Comparison of ENCODE assay signal across 17 cellular contexts in the genomic region with DNA sequence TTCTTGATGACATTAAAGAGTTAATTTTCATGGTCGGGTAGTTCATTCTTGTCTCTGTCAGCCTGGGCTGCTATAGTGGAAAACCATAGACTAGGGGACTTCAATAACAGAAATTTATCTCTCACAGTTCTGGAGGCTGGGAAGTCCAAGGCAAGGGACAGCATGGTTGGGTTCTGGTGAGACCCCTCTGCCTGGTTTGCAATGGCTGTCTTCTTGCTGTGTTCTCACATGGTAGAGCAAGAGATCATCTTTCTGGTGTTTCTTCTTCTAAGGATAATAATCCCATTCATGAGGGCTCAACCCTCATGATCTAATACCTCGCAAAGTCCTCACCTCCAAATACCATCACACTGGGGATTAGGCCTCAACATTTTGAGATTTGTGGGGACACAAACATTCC. TPM values are rescaled to one million over a fixed set of nuclear protein-coding genes. Genes with fewer than 3 reads are reported as not detected.
A peak's percentile ranks its signal among the peaks of the same experiment; 100 is the strongest.
DNase-seq lines count a peak whose midpoint lies in the region; ATAC-seq and TF ChIP-seq lines count a peak whose summit lies in the region.
"Had no signal": no experiment of that assay in that cellular context is flagged by ENCODE, and none has a peak within 500 bp of the region (broad histone marks: within the 10 kb centered on the region; RNA-seq: fewer than 3 reads in every experiment).

No MANE protein-coding gene starts in this region.

- DNase-seq in activated CD4-positive, alpha-beta T cell treated with anti-CD3 and anti-CD28 coated beads for 36 hours = no peak
- no peak for DNase-seq in activated CD4-positive, alpha-beta T cell treated with anti-CD3 and anti-CD28 coated beads, Interleukin-2, amount 50 U/mL, for 4 hours
- DNase-seq in HL-60 (ENCODE audit: low read depth in 1 of 2, low spot score in 1 of 2) = no peak
- peak; percentile 49 for DNase-seq in activated CD8-positive, alpha-beta memory T cell treated with anti-CD3 and anti-CD28 coated beads, Interleukin-2, amount 50 U/mL, for 48 hours
- DNase-seq in natural killer cell = no peak
- DNase-seq in DMS79 (lab: John Stamatoyannopoulos, UW) = no peak
- DNase-seq: NCI-H146, NCI-H82, upper lobe of right lung had no signal

- H3K27ac Mint-ChIP-seq in activated CD4-positive, alpha-beta T cell treated with anti-CD3 and anti-CD28 coated beads for 36 hours = peak overlapping the region; percentile 77
- H3K27ac Mint-ChIP-seq in natural killer cell = peak overlapping the region; percentile 79 to 81

- H3K9me3 Mint-ChIP-seq in activated CD4-positive, alpha-beta T cell treated with anti-CD3 and anti-CD28 coated beads for 36 hours (ENCODE audit: low read depth) = no peaks in the 10 kb centered on the region
- H3K9me3 Mint-ChIP-seq in natural killer cell = no peaks in the 10 kb centered on the region

- H3K4me1 Mint-ChIP-seq in activated CD4-positive, alpha-beta T cell treated with anti-CD3 and anti-CD28 coated beads for 36 hours = peaks cover 86% of the 10 kb centered on the region
- peaks cover 49 to 74% of the 10 kb centered on the region in 2 donors for H3K4me1 Mint-ChIP-seq in natural killer cell

- TF ChIP-seq CTCF in HL-60 (IDR thresholded peaks at IDR 0.05; ENCODE audit: insufficient read depth, low read length) (no peak), natural killer cell (IDR thresholded peaks at IDR 0.05) (no peak)

- H3K36me3 Mint-ChIP-seq in activated CD4-positive, alpha-beta T cell treated with anti-CD3 and anti-CD28 coated beads for 36 hours (ENCODE audit: low read depth) = peaks cover 57% of the 10 kb centered on the region
- H3K36me3 Mint-ChIP-seq in natural killer cell = peaks cover 11% of the 10 kb centered on the region

- ATAC-seq in activated CD4-positive, alpha-beta T cell treated with anti-CD3 and anti-CD28 coated beads for 36 hours = no peak
- peak in 1 of 3 donors; percentile 4 for ATAC-seq in natural killer cell
- no peak for ATAC-seq in HG03432 (IDR thresholded peaks at IDR 0.05; ENCODE audit: unreplicated experiment)
- ATAC-seq in HG03460 (IDR thresholded peaks at IDR 0.05; ENCODE audit: unreplicated experiment) = no peak
- ATAC-seq: SK-N-SH treated with all-trans-retinoic acid at 6 μM for 48 hours, upper lobe of right lung had no signal

- no peaks in the 10 kb centered on the region for H3K27me3 Mint-ChIP-seq in activated CD4-positive, alpha-beta T cell treated with anti-CD3 and anti-CD28 coated beads for 36 hours
- H3K27me3 Mint-ChIP-seq in natural killer cell (ENCODE audit: low read depth in 2 of 2) = no peaks in the 10 kb centered on the region

- no peaks in the 10 kb centered on the region for H3K27me3 ChIP-seq in HL-60 (ENCODE audit: insufficient read depth, poor library complexity, severe bottlenecking)
- H3K27me3 ChIP-seq: upper lobe of right lung had no signal

- CTCF ChIA-PET in activated CD4-positive, alpha-beta T cell treated with anti-CD3 and anti-CD28 coated beads for 36 hours (lab: Charles Lee) = interaction anchor here (0.8 to 1.4 kb wide), 2 partner anchors 8 to 70 kb away, joined by 3 to 5 read pairs; no protein-coding TSS in a partner anchor

- no peak overlapping the region for H3K4me3 Mint-ChIP-seq in activated CD4-positive, alpha-beta T cell treated with anti-CD3 and anti-CD28 coated beads for 36 hours
- peak overlapping the region; percentile 53 for H3K4me3 Mint-ChIP-seq in natural killer cell
- H3K4me3 Mint-ChIP-seq: WTC11 had no signal

- peak overlapping the region; percentile 8; the same call in 1 of the 2 replicates for H3K27ac ChIP-seq in HL-60 (replicated peaks)
- H3K27ac ChIP-seq: prostate gland, upper lobe of right lung had no signal

- intact Hi-C loops in activated CD4-positive, alpha-beta T cell treated with anti-CD3 and anti-CD28 coated beads for 36 hours (cut with DNase I, micrococcal nuclease) = loop anchor here in 1 of 2 experiments (1.0 kb wide), 1 partner anchor 11 kb away; no protein-coding TSS in a partner anchor
- intact Hi-C loops in natural killer cell (cut with micrococcal nuclease) = loop anchor here (5.0 to 10.0 kb wide), 2 partner anchors 50 to 58 kb away; a partner anchor contains a TSS

- H3K4me3 ChIP-seq in HL-60 (replicated peaks; ENCODE audit: insufficient read depth, low read length) = no peak overlapping the region
- H3K4me3 ChIP-seq: prostate gland, upper lobe of right lung had no signal

- POLR2A ChIA-PET in activated CD4-positive, alpha-beta T cell treated with anti-CD3 and anti-CD28 coated beads for 36 hours (lab: Charles Lee) = interaction anchor here (0.8 kb wide), 1 partner anchor 8 kb away, joined by 3 read pairs; no protein-coding TSS in a partner anchor

RNA-seq across cellular contexts. Expression of a gene that starts 50.1 kb away (rescaled TPM):
- 10 to 100 TPM; 74.7 to 83.6 TPM for total RNA-seq in activated CD4-positive, alpha-beta T cell treated with anti-CD3 and anti-CD28 coated beads for 36 hours
- total RNA-seq in natural killer cell = 100 to 1,000 TPM; 195 to 233 (median 195) TPM
- total RNA-seq: A172, lung microvascular endothelial cell, M059J had no signal
